8 cellular contexts compared by ENCODE assay signal in the genomic region with DNA sequence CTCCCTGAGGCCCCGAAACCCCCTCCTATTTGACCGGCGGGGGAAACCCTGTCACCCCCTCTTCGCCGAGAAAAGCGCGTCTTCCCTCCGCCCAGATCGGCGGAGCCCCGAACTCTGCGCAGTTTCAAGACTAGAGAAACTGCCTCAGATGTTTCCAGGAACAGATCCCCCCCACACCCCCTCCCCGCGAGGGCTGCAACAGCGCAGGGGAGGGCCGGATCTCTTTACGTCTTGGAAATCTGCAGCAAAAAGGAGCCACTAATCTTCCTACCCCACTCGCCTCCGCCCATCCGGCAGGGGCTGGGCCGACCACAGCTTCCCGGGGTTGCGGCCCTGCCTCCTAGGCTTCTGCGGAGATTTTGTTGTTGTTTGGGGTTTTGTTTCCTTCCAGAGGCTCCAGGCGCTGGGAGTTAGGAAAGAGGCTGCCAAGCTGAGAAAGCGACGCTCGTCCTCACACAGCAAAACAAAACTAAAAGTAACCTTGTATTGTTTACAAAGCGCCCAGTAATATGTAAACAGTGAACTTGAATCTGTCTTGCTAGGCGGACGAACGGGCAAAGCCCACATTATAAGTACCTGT. TPM values are rescaled to one million over a fixed set of nuclear protein-coding genes. Genes with fewer than 3 reads are reported as not detected.
DNase-seq lines count a peak whose midpoint lies in the region; ATAC-seq and TF ChIP-seq lines count a peak whose summit lies in the region.

No MANE protein-coding gene starts in this region.

- H3K4me3 ChIP-seq in GM06990 (replicated peaks; ENCODE audit: low read depth, low read length) = peak overlapping the region; percentile 61
- H3K4me3 ChIP-seq in iPS-15b (ENCODE audit: low read depth, low read length) = peak overlapping the region; percentile 75

- no peaks in the 10 kb centered on the region for H3K9me3 ChIP-seq in iPS-15b (ENCODE audit: control insufficient read depth, insufficient read depth, low read length)

- H3K36me3 ChIP-seq in GM06990 (ENCODE audit: control insufficient read depth, insufficient read depth, low read length) (no peaks in the 10 kb centered on the region), iPS-15b (ENCODE audit: control insufficient read depth, insufficient read depth, low read length) (no peaks in the 10 kb centered on the region)

- no peak for DNase-seq in GM06990 (ENCODE audit: extremely low read depth, insufficient read length)
- peak; percentile 51 for DNase-seq in RPMI8226
- DNase-seq in activated naive CD4-positive, alpha-beta T cell treated with anti-CD3 and anti-CD28 coated beads, Interleukin-2, amount 50 U/mL, for 16 hours = peak; percentile 62
- DNase-seq in stimulated activated CD4-positive, alpha-beta T cell treated with anti-CD3 and anti-CD28 coated beads, Interleukin-12 subunit alpha, Interleukin-12 subunit beta, amount 100 ng/mL, for 48 hours (ENCODE audit: low read depth in 2 of 3, low spot score in 1 of 3) = peak in 2 of 3 donors; percentile 44 to 45
- DNase-seq in sciatic nerve (ENCODE audit: low spot score) = no peak
- DNase-seq in glomerular visceral epithelial cell (ENCODE audit: extremely low spot score) = no peak

- peaks cover 41% of the 10 kb centered on the region for H3K4me1 ChIP-seq in iPS-15b (ENCODE audit: control insufficient read depth, insufficient read depth, low read length)

- no peak for TF ChIP-seq CTCF in GM06990 (IDR thresholded peaks at IDR 0.05; ENCODE audit: insufficient read depth, low read length, poor library complexity, severe bottlenecking)

- H3K27me3 ChIP-seq in GM06990 (replicated peaks; ENCODE audit: control insufficient read depth, insufficient read depth, low read length) = peaks cover 3% of the 10 kb centered on the region; the same call in 1 of the 2 replicates
- peaks cover 50% of the 10 kb centered on the region for H3K27me3 ChIP-seq in iPS-15b (ENCODE audit: control insufficient read depth, insufficient read depth, low read length)

- ATAC-seq in HG02642 (IDR thresholded peaks at IDR 0.05; ENCODE audit: poor library complexity, unreplicated experiment) = peak; percentile 70
- no peak for ATAC-seq in sciatic nerve

- intact Hi-C loops in sciatic nerve (cut with DNase I) = no loop called here

- no peak overlapping the region for H3K9ac ChIP-seq in iPS-15b (ENCODE audit: low read depth, low read length)

RNA-seq across cellular contexts. Expression of a gene that starts 2.2 kb away (rescaled TPM):
- total RNA-seq in sciatic nerve = not detected

Comparison
In these comparisons a context has a peak if more than half of its experiments do, and no peak if none do; other contexts are left out.
1. DNase-seq: peak in RPMI8226 (single experiment), activated naive CD4-positive, alpha-beta T cell treated with anti-CD3 and anti-CD28 coated beads, Interleukin-2, amount 50 U/mL, for 16 hours (single experiment) and stimulated activated CD4-positive, alpha-beta T cell treated with anti-CD3 and anti-CD28 coated beads, Interleukin-12 subunit alpha, Interleukin-12 subunit beta, amount 100 ng/mL, for 48 hours (2 of 3); none in GM06990 (single experiment), sciatic nerve (single experiment) and glomerular visceral epithelial cell (single experiment).